In genomic region chr5:150155258-150156032, GRCh38 we compare ENCODE assay signal across 8 cellular contexts. TPM values are rescaled to one million over a fixed set of nuclear protein-coding genes. Genes with fewer than 3 reads are reported as not detected.
DNase-seq lines count a peak whose midpoint lies in the region; ATAC-seq and TF ChIP-seq lines count a peak whose summit lies in the region.

PDGFRB (minus strand) TSS chr5:150155845; CDS start chr5:150137047, 18,798 bp downstream.

- H3K9me3 Mint-ChIP-seq in endothelial cell (ENCODE audit: unreplicated experiment) (no peaks in the 10 kb centered on the region), mesothelial cell of epicardium (no peaks in the 10 kb centered on the region)

- H3K27ac Mint-ChIP-seq in endothelial cell (ENCODE audit: unreplicated experiment): peak within 1 kb of the TSS; percentile 61
- H3K27ac Mint-ChIP-seq in mesothelial cell of epicardium: peak within 1 kb of the TSS; percentile 97

- peak; percentile 66 for ATAC-seq in HG03135 (IDR thresholded peaks at IDR 0.05; ENCODE audit: unreplicated experiment)

- H3K27me3 Mint-ChIP-seq in endothelial cell (ENCODE audit: unreplicated experiment) (peaks cover 13% of the 10 kb centered on the region), mesothelial cell of epicardium (ENCODE audit: low read depth) (no peaks in the 10 kb centered on the region)

- peaks cover 10% of the 10 kb centered on the region for H3K4me1 Mint-ChIP-seq in endothelial cell (ENCODE audit: unreplicated experiment)
- peaks cover 56% of the 10 kb centered on the region for H3K4me1 Mint-ChIP-seq in mesothelial cell of epicardium

- peaks cover 8% of the 10 kb centered on the region for H3K36me3 Mint-ChIP-seq in endothelial cell (ENCODE audit: low read depth, unreplicated experiment)
- H3K36me3 Mint-ChIP-seq in mesothelial cell of epicardium: no peaks in the 10 kb centered on the region

- no peak for TF ChIP-seq CTCF in GM12864 (IDR thresholded peaks at IDR 0.05; ENCODE audit: low read depth, low read length, missing control alignments)
- TF ChIP-seq CTCF in endothelial cell (IDR thresholded peaks at IDR 0.05; ENCODE audit: unreplicated experiment): no peak
- no peak for TF ChIP-seq CTCF in mesothelial cell of epicardium (IDR thresholded peaks at IDR 0.05; ENCODE audit: unreplicated experiment)

- H3K4me3 Mint-ChIP-seq in endothelial cell (ENCODE audit: unreplicated experiment) (no peak within 1 kb of the TSS), mesothelial cell of epicardium (peak within 1 kb of the TSS; percentile 82)

- peak within 1 kb of the TSS; percentile 5; the same call in 1 of the 2 replicates for H3K4me3 ChIP-seq in GM12864 (ENCODE audit: low read depth, low read length)

- no peak for DNase-seq in GM12864 (ENCODE audit: low read depth)
- peak; percentile 83 for DNase-seq in activated CD8-positive, alpha-beta memory T cell treated with anti-CD3 and anti-CD28 coated beads for 24 hours
- DNase-seq in endothelial cell (ENCODE audit: low spot score): no peak
- peak; percentile 75 to 84 for DNase-seq in mesothelial cell of epicardium (ENCODE audit: low spot score in 2 of 2, unreplicated experiment in 2 of 2)
- DNase-seq in stimulated activated CD8-positive, alpha-beta memory T cell treated with anti-CD3 and anti-CD28 coated beads, Interleukin-7, amount 100 ng/mL, for 4 hours (ENCODE audit: low read depth in 2 of 2): peak; percentile 41 to 53
- no peak for DNase-seq in activated effector memory CD4-positive, alpha-beta T cell treated with anti-CD3 and anti-CD28 coated beads, Interleukin-2, amount 50 U/mL, for 16 hours
- no peak for DNase-seq in RPMI8226

RNA-seq across cellular contexts. Expression of gene PDGFRB, which starts in this region (rescaled TPM):
- 23.7 TPM for total RNA-seq in endothelial cell (ENCODE audit: unreplicated experiment)
- total RNA-seq in mesothelial cell of epicardium: 100 to 105 TPM (median 102 TPM) in 3 replicates

Comparison
In these comparisons a context has a peak if more than half of its experiments do, and no peak if none do; other contexts are left out.
1. DNase-seq: peak in activated CD8-positive, alpha-beta memory T cell treated with anti-CD3 and anti-CD28 coated beads for 24 hours (single experiment), mesothelial cell of epicardium (2 of 2) and stimulated activated CD8-positive, alpha-beta memory T cell treated with anti-CD3 and anti-CD28 coated beads, Interleukin-7, amount 100 ng/mL, for 4 hours (2 of 2); none in GM12864 (single experiment), endothelial cell (single experiment), activated effector memory CD4-positive, alpha-beta T cell treated with anti-CD3 and anti-CD28 coated beads, Interleukin-2, amount 50 U/mL, for 16 hours (single experiment) and RPMI8226 (single experiment).